ENCODE assay signal across 9 cellular contexts in genomic region chr11:34274712-34275398, GRCh38.
DNase-seq lines count a peak whose midpoint lies in the region; ATAC-seq and TF ChIP-seq lines count a peak whose summit lies in the region.
"Had no signal": no experiment of that assay in that cellular context is flagged by ENCODE, and none has a peak within 500 bp of the region (broad histone marks: within the 10 kb centered on the region; RNA-seq: fewer than 3 reads in every experiment).

No MANE protein-coding gene starts in this region.

- H3K4me1 ChIP-seq in breast epithelium (peaks cover 5 to 17% of the 10 kb centered on the region in 2 donors), thymus (ENCODE audit: control insufficient read depth, insufficient read depth, low read length) (no peaks in the 10 kb centered on the region)

- intact Hi-C loops in breast epithelium (cut with DNase I; ENCODE audit: low total_unique reads) = no loop called here

- no peak for TF ChIP-seq CTCF in breast epithelium (IDR thresholded peaks at IDR 0.05)

- H3K27me3 ChIP-seq in breast epithelium (no peaks in the 10 kb centered on the region), thymus (ENCODE audit: control insufficient read depth, insufficient read depth) (no peaks in the 10 kb centered on the region)
- H3K27me3 ChIP-seq: neutrophil had no signal

- no peaks in the 10 kb centered on the region for H3K9me3 ChIP-seq in breast epithelium
- no peaks in the 10 kb centered on the region for H3K9me3 ChIP-seq in thymus (ENCODE audit: control insufficient read depth)
- H3K9me3 ChIP-seq: neutrophil had no signal

- H3K36me3 ChIP-seq in breast epithelium (no peaks in the 10 kb centered on the region), thymus (ENCODE audit: control insufficient read depth, insufficient read depth) (no peaks in the 10 kb centered on the region)
- H3K36me3 ChIP-seq: neutrophil had no signal

- H3K27ac ChIP-seq in breast epithelium = peak overlapping the region; percentile 95 to 96
- peak overlapping the region; percentile 8 for H3K27ac ChIP-seq in thymus (ENCODE audit: low read depth)
- H3K27ac ChIP-seq: neutrophil had no signal

- DNase-seq in HT-29 (ENCODE audit: low spot score) (peak; percentile 99), breast epithelium (ENCODE audit: low spot score in 2 of 2) (peak; percentile 97 to 99), kidney tubule cell (ENCODE audit: low spot score) (peak; percentile 98)
- DNase-seq in activated CD4-positive, alpha-beta T cell treated with anti-CD3 and anti-CD28 coated beads for 1 hour = no peak
- no peak for DNase-seq in activated naive CD4-positive, alpha-beta T cell (lab: John Stamatoyannopoulos, UW)

- H3K4me3 ChIP-seq in breast epithelium (peak overlapping the region in 1 of 3 donors; percentile 12), thymus (ENCODE audit: low read length) (no peak overlapping the region)

- TF ChIP-seq POLR2A in breast epithelium (IDR thresholded peaks at IDR 0.05) = no peak

- 94% methylated on average over 11 of the region's 11 CpGs for WGBS in thymus

- ATAC-seq in HG03354 (IDR thresholded peaks at IDR 0.05; ENCODE audit: poor library complexity, severe bottlenecking, unreplicated experiment) (no peak), GM21423 (IDR thresholded peaks at IDR 0.05; ENCODE audit: unreplicated experiment) (no peak)

Comparison
In these comparisons a context has a peak if more than half of its experiments do, and no peak if none do; other contexts are left out.
1. DNase-seq: peak in HT-29 (single experiment), breast epithelium (2 of 2) and kidney tubule cell (single experiment); none in activated CD4-positive, alpha-beta T cell treated with anti-CD3 and anti-CD28 coated beads for 1 hour (single experiment) and activated naive CD4-positive, alpha-beta T cell (0 of 4).